34 cellular contexts compared by ENCODE assay signal in the genomic region with DNA sequence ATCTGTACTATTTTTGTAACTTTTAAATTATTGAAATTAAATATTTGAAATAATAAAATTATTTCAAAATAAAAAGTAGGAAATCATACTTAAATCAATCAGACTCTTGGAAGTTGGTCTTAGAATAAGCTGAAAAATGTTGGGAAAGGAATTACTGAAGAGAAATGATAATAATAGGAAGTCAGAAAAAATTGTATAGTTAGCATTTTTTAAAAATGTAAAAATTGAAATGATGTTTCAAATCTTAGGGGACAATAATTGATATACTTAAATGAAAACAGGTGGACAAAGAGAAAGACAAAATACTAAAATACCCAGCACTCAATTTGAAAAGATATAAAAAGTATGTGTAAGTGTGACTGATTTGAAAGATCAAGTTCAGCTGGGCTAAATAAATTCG.
"Had no signal": no experiment of that assay in that cellular context is flagged by ENCODE, and none has a peak within 500 bp of the region (broad histone marks: within the 10 kb centered on the region; RNA-seq: fewer than 3 reads in every experiment).

No MANE protein-coding gene starts in this region.

- H3K4me3 ChIP-seq: adrenal gland, body of pancreas, breast epithelium had no signal

- H3K9me3 ChIP-seq: adrenal gland, body of pancreas had no signal

- H3K27me3 ChIP-seq: adrenal gland, body of pancreas, brain microvascular endothelial cell, breast epithelium had no signal

- ATAC-seq: activated CD8-positive, alpha-beta T cell treated with anti-CD3 and anti-CD28 coated beads for 36 hours; activated naive CD4-positive, alpha-beta T cell treated with anti-CD3 and anti-CD28 coated beads, Interleukin-2, amount 50 U/mL, for 72 hours; activated T-cell treated with anti-CD3 and anti-CD28 coated beads, Interleukin-2, amount 50 U/mL, for 4 hours; activated T-cell treated with anti-CD3 and anti-CD28 coated beads, Interleukin-2, amount 50 U/mL, for 72 hours; activated T-helper 17 cell treated with anti-CD3 and anti-CD28 coated beads, Interleukin-2, amount 50 U/mL, for 72 hours; body of pancreas had no signal

- H3K27ac ChIP-seq: adrenal gland, body of pancreas, brain microvascular endothelial cell, breast epithelium, VCaP had no signal

- DNase-seq: activated B cell treated with CpG ODN at 0.5 μM for 24 hours; activated CD4-positive, alpha-beta memory T cell treated with anti-CD3 and anti-CD28 coated beads for 36 hours; activated CD4-positive, alpha-beta T cell treated with anti-CD3 and anti-CD28 coated beads for 4 hours; activated CD4-positive, alpha-beta T cell treated with anti-CD3 and anti-CD28 coated beads, Interleukin-2, amount 10 ng/mL, durations not matched to agents 24 days and 14 days; activated CD4-positive, alpha-beta T cell treated with anti-CD3 and anti-CD28 coated beads, Interleukin-2, amount 50 U/mL, for 1 hour; activated CD4-positive, alpha-beta T cell treated with anti-CD3 and anti-CD28 coated beads, Interleukin-2, amount 50 U/mL, for 4 hours; activated CD4-positive, CD25-positive, alpha-beta regulatory T cell treated with anti-CD3 and anti-CD28 coated beads, Interleukin-2, amount 50 U/mL, for 72 hours; activated CD8-positive, alpha-beta memory T cell treated with anti-CD3 and anti-CD28 coated beads, Interleukin-2, amount 50 U/mL, for 4 hours; activated CD8-positive, alpha-beta T cell treated with anti-CD3 and anti-CD28 coated beads for 36 hours; activated effector memory CD4-positive, alpha-beta T cell treated with anti-CD3 and anti-CD28 coated beads, Interleukin-2, amount 50 U/mL, for 16 hours; activated gamma-delta T cell treated with Interleukin-2 at 50 U/mL for 16 hours; activated naive CD4-positive, alpha-beta T cell; activated naive CD4-positive, alpha-beta T cell treated with anti-CD3 and anti-CD28 coated beads for 36 hours; activated naive CD4-positive, alpha-beta T cell treated with anti-CD3 and anti-CD28 coated beads, Interleukin-2, amount 50 U/mL, for 16 hours; activated naive CD8-positive, alpha-beta T cell treated with anti-CD3 and anti-CD28 coated beads for 36 hours; activated T-cell treated with anti-CD3 and anti-CD28 coated beads for 4 hours; activated T-cell treated with anti-CD3 and anti-CD28 coated beads, Interleukin-2, amount 50 U/mL, for 1 hour; activated T-cell treated with anti-CD3 and anti-CD28 coated beads, Interleukin-2, amount 50 U/mL, for 4 hours; activated T-cell treated with anti-CD3 and anti-CD28 coated beads, Interleukin-2, amount 50 U/mL, for 72 hours; adrenal gland; amniotic stem cell; aorta; body of pancreas; brain microvascular endothelial cell; central memory CD4-positive, alpha-beta T cell; T-helper 1 cell; T-helper 2 cell; T-helper 9 cell had no signal

- FAIRE-seq: astrocyte, TTC549 had no signal

- H3K36me3 ChIP-seq: adrenal gland, brain microvascular endothelial cell, breast epithelium had no signal

- H3K4me1 ChIP-seq: adrenal gland, body of pancreas, breast epithelium had no signal
